ENCODE assay signal across 18 cellular contexts in genomic region chr1:163399976-163400375, GRCh38.
A peak's percentile ranks its signal among the peaks of the same experiment; 100 is the strongest.
DNase-seq lines count a peak whose midpoint lies in the region.
"Had no signal": no experiment of that assay in that cellular context is flagged by ENCODE, and none has a peak within 500 bp of the region (broad histone marks: within the 10 kb centered on the region; RNA-seq: fewer than 3 reads in every experiment).

No MANE protein-coding gene starts in this region.

- DNase-seq in NCI-H1092 (lab: John Stamatoyannopoulos, UW) (peak; percentile 90), caudate nucleus (lab: John Stamatoyannopoulos, UW) (peak in 48 of 61 donors; percentile 3 to 87 (median 34)), iPS-NIHi11 (ENCODE audit: low spot score) (peak; percentile 77), superior temporal gyrus (ENCODE audit: extremely low spot score) (peak; percentile 64), kidney tubule cell (ENCODE audit: low spot score) (no peak), DMS53 treated with DMSO at 0.1 percent for 48 hours (lab: John Stamatoyannopoulos, UW; ENCODE audit: unreplicated experiment) (no peak), hepatic stellate cell (ENCODE audit: low spot score) (no peak)
- DNase-seq: activated B cell treated with CpG ODN at 0.5 μM for 24 hours; activated CD8-positive, alpha-beta T cell treated with anti-CD3 and anti-CD28 coated beads for 36 hours; activated naive CD4-positive, alpha-beta T cell treated with Interleukin-2 at 50 U/mL for 16 hours; activated T-cell treated with anti-CD3 and anti-CD28 coated beads, Interleukin-2, amount 50 U/mL, for 1 hour; colonic mucosa; IMR-90; NCI-H1436 treated with DMSO at 0.1 percent for 48 hours; pancreas; RPMI8226; sigmoid colon; tibial artery had no signal

- peak overlapping the region; percentile 29 for H3K27ac ChIP-seq in caudate nucleus (ENCODE audit: low read depth, low read length)
- H3K27ac ChIP-seq: colonic mucosa, pancreas, tibial artery had no signal

Comparison
In these comparisons a context has a peak if more than half of its experiments do, and no peak if none do; other contexts are left out.
1. DNase-seq: peak in NCI-H1092 (single experiment), caudate nucleus (48 of 61), iPS-NIHi11 (single experiment) and superior temporal gyrus (single experiment); none in kidney tubule cell (single experiment), DMS53 treated with DMSO at 0.1 percent for 48 hours (single experiment) and hepatic stellate cell (single experiment).